In genomic region chr11:79006854-79007253, GRCh38 we compare ENCODE assay signal across 25 cellular contexts.
"Had no signal": no experiment of that assay in that cellular context is flagged by ENCODE, and none has a peak within 500 bp of the region (broad histone marks: within the 10 kb centered on the region; RNA-seq: fewer than 3 reads in every experiment).

No MANE protein-coding gene starts in this region.

- ATAC-seq: left cardiac atrium; left lung; mucosa of descending colon; naive thymus-derived CD4-positive, alpha-beta T cell; natural killer cell treated with Interleukin-12 subunit alpha and Interleukin-12 subunit beta and Interleukin-15 and Interleukin-18, amount 100 ng/mL, for 72 hours; pancreas; right cardiac atrium; stimulated activated memory B cell treated with anti-CD40 and anti-IgM and Interleukin-4, amounts not matched to agents 10 μg/mL and 1 μg/mL and 100 μg/mL, for 72 hours; stimulated activated naive CD8-positive, alpha-beta T cell treated with anti-CD3 and anti-CD28 coated beads, Interleukin-15, amount 100 ng/mL, for 72 hours had no signal

- DNase-seq: hippocampal formation; kidney glomerular epithelial cell; left cardiac atrium; left lung; mesendoderm; mucosa of descending colon; naive thymus-derived CD4-positive, alpha-beta T cell; nucleus accumbens; pancreas; posterior cingulate gyrus; retina; right cardiac atrium; sigmoid colon; small intestine; spleen; stimulated activated CD4-positive, alpha-beta T cell treated with anti-CD3 and anti-CD28 coated beads, Interleukin-2, amount 100 ng/mL, for 48 hours; stimulated activated CD4-positive, alpha-beta T cell treated with anti-CD3 and anti-CD28 coated beads, Interleukin-4, amount 100 ng/mL, for 4 hours; stimulated activated CD8-positive, alpha-beta memory T cell treated with anti-CD3 and anti-CD28 coated beads, Interleukin-4, amount 100 ng/mL, for 48 hours; stimulated activated naive CD4-positive, alpha-beta T cell treated with Interleukin-2 at 50 U/mL for 16 hours; stimulated activated naive CD8-positive, alpha-beta T cell treated with anti-CD3 and anti-CD28 coated beads, Interleukin-15, amount 100 ng/mL, for 72 hours; upper lobe of left lung had no signal

- H3K27ac Mint-ChIP-seq: mesothelial cell of epicardium; naive thymus-derived CD4-positive, alpha-beta T cell; natural killer cell treated with Interleukin-12 subunit alpha and Interleukin-12 subunit beta and Interleukin-15 and Interleukin-18, amount 100 ng/mL, for 72 hours; stimulated activated memory B cell treated with anti-CD40 and anti-IgM and Interleukin-4, amounts not matched to agents 10 μg/mL and 1 μg/mL and 100 μg/mL, for 72 hours; stimulated activated naive CD8-positive, alpha-beta T cell treated with anti-CD3 and anti-CD28 coated beads, Interleukin-15, amount 100 ng/mL, for 72 hours had no signal

- H3K4me3 Mint-ChIP-seq: mesothelial cell of epicardium; naive thymus-derived CD4-positive, alpha-beta T cell; natural killer cell treated with Interleukin-12 subunit alpha and Interleukin-12 subunit beta and Interleukin-15 and Interleukin-18, amount 100 ng/mL, for 72 hours; neural crest cell; stimulated activated memory B cell treated with anti-CD40 and anti-IgM and Interleukin-4, amounts not matched to agents 10 μg/mL and 1 μg/mL and 100 μg/mL, for 72 hours; stimulated activated naive CD8-positive, alpha-beta T cell treated with anti-CD3 and anti-CD28 coated beads, Interleukin-15, amount 100 ng/mL, for 72 hours had no signal

- H3K36me3 Mint-ChIP-seq: naive thymus-derived CD4-positive, alpha-beta T cell; natural killer cell treated with Interleukin-12 subunit alpha and Interleukin-12 subunit beta and Interleukin-15 and Interleukin-18, amount 100 ng/mL, for 72 hours; stimulated activated memory B cell treated with anti-CD40 and anti-IgM and Interleukin-4, amounts not matched to agents 10 μg/mL and 1 μg/mL and 100 μg/mL, for 72 hours had no signal

- H3K4me1 Mint-ChIP-seq: naive thymus-derived CD4-positive, alpha-beta T cell; neural crest cell; stimulated activated memory B cell treated with anti-CD40 and anti-IgM and Interleukin-4, amounts not matched to agents 10 μg/mL and 1 μg/mL and 100 μg/mL, for 72 hours; stimulated activated naive CD8-positive, alpha-beta T cell treated with anti-CD3 and anti-CD28 coated beads, Interleukin-15, amount 100 ng/mL, for 72 hours had no signal
